ENCODE assay signal across 23 cellular contexts in genomic region chr6:24188571-24188970, GRCh38.
"Had no signal": no experiment of that assay in that cellular context is flagged by ENCODE, and none has a peak within 500 bp of the region (broad histone marks: within the 10 kb centered on the region; RNA-seq: fewer than 3 reads in every experiment).

No MANE protein-coding gene starts in this region.

- ATAC-seq: activated CD8-positive, alpha-beta T cell treated with anti-CD3 and anti-CD28 coated beads, Interleukin-2, amount 10 ng/mL, durations not matched to agents 7 days and 5 days; left lung; naive thymus-derived CD8-positive, alpha-beta T cell; sciatic nerve; stimulated activated memory B cell treated with anti-CD40 and anti-IgM and Interleukin-4, amounts not matched to agents 10 μg/mL and 1 μg/mL and 100 μg/mL, for 72 hours had no signal

- H3K4me3 ChIP-seq: adrenal gland, ascending aorta, left lung, lung, stomach, suprapubic skin, tibial nerve had no signal

- H3K27ac ChIP-seq: adrenal gland, ascending aorta, brain microvascular endothelial cell, left lung, stomach, suprapubic skin, tibial nerve, WERI-Rb-1 had no signal

- H3K36me3 ChIP-seq: adrenal gland, ascending aorta, brain microvascular endothelial cell, left lung, stomach, suprapubic skin, tibial nerve, WERI-Rb-1 had no signal

- H3K27me3 ChIP-seq: adrenal gland, ascending aorta, brain microvascular endothelial cell, stomach, suprapubic skin, tibial nerve had no signal

- DNase-seq: activated CD4-positive, alpha-beta T cell treated with anti-CD3 and anti-CD28 coated beads, Interleukin-2, amount 10 ng/mL, durations not matched to agents 7 days and 5 days; activated CD4-positive, CD25-positive, alpha-beta regulatory T cell treated with anti-CD3 and anti-CD28 coated beads, Interleukin-2, amount 50 U/mL, for 72 hours; activated CD8-positive, alpha-beta T cell treated with anti-CD3 and anti-CD28 coated beads, Interleukin-2, amount 10 ng/mL, durations not matched to agents 7 days and 5 days; activated gamma-delta T cell treated with Interleukin-2 at 50 U/mL for 16 hours; adrenal gland; brain microvascular endothelial cell; caudate nucleus; effector CD8-positive, alpha-beta T cell; glutamatergic neuron; hippocampal formation; kidney glomerular epithelial cell; left lung; naive thymus-derived CD8-positive, alpha-beta T cell; small intestine; stimulated activated CD4-positive, alpha-beta T cell treated with anti-CD3 and anti-CD28 coated beads, Interleukin-2, amount 100 ng/mL, for 24 hours; stomach; WERI-Rb-1 had no signal

- H3K4me1 ChIP-seq: adrenal gland, ascending aorta, left lung, stomach, suprapubic skin, tibial nerve had no signal

- H3K9me3 ChIP-seq: adrenal gland, ascending aorta, left lung, suprapubic skin, tibial nerve had no signal
